23 cellular contexts compared by ENCODE assay signal in genomic region chr10:133109736-133110532, GRCh38. TPM values are rescaled to one million over a fixed set of nuclear protein-coding genes. Genes with fewer than 3 reads are reported as not detected.
DNase-seq lines count a peak whose midpoint lies in the region; ATAC-seq, FAIRE-seq and TF ChIP-seq lines count a peak whose summit lies in the region.
"Had no signal": no experiment of that assay in that cellular context is flagged by ENCODE, and none has a peak within 500 bp of the region (broad histone marks: within the 10 kb centered on the region; RNA-seq: fewer than 3 reads in every experiment).

No MANE protein-coding gene starts in this region.

- H3K9me1 ChIP-seq in K562 (ENCODE audit: control insufficient read depth, insufficient read depth, low read length), result no peaks in the 10 kb centered on the region

- H3K79me2 ChIP-seq in K562 (ENCODE audit: control insufficient read depth, insufficient read depth, low read length), result no peaks in the 10 kb centered on the region

- POLR2A ChIA-PET in K562 (lab: Yijun Ruan, JAX), result no interaction called here

- TF ChIP-seq POLR2A in K562 (conservative IDR thresholded peaks at IDR 0.05), result no peak
- peak in 1 of 2 donors; percentile 60 for TF ChIP-seq POLR2A in gastrocnemius medialis (IDR thresholded peaks at IDR 0.05)

- peak; percentile 49 for DNase-seq in LHCN-M2 (ENCODE audit: low read depth)
- no peak for DNase-seq in K562 (ENCODE audit: extremely low read depth in 1 of 4, low spot score in 3 of 4)
- DNase-seq in left kidney (ENCODE audit: low read depth, low spot score), result peak; percentile 32
- peak; percentile 86 to 96 for DNase-seq in gastrocnemius medialis
- DNase-seq in NCI-H446 treated with DMSO at 0.1 percent for 48 hours (lab: John Stamatoyannopoulos, UW), result no peak
- DNase-seq in SKM-1 (lab: John Stamatoyannopoulos, UW; ENCODE audit: unreplicated experiment), result no peak
- DNase-seq in occipital lobe (lab: John Stamatoyannopoulos, UW), result no peak
- DNase-seq: activated CD4-positive, alpha-beta memory T cell treated with anti-CD3 and anti-CD28 coated beads for 36 hours; activated naive CD8-positive, alpha-beta T cell treated with anti-CD3 and anti-CD28 coated beads, Interleukin-2, amount 50 U/mL, for 24 hours; activated T-cell treated with anti-CD3 and anti-CD28 coated beads, Interleukin-2, amount 50 U/mL, for 4 hours; endodermal cell; HCEC 1CT; NCI-H187; NCI-H526 treated with DMSO at 0.1 percent for 48 hours; small intestine; tibial artery had no signal

- no peak overlapping the region for H2AFZ ChIP-seq in K562 (ENCODE audit: low read depth, low read length)
- H2AFZ ChIP-seq: PC-9 had no signal

- no TSS peak for BruUV-seq in K562 (replicated peaks; lab: Mats Ljungman, UMichigan)

- ATAC-seq in K562 (no peak), gastrocnemius medialis (peak; percentile 91 to 94), GM18907 (IDR thresholded peaks at IDR 0.05; ENCODE audit: unreplicated experiment) (no peak)
- ATAC-seq: activated naive CD8-positive, alpha-beta T cell treated with anti-CD3 and anti-CD28 coated beads, Interleukin-2, amount 50 U/mL, for 24 hours; activated T-cell treated with anti-CD3 and anti-CD28 coated beads, Interleukin-2, amount 50 U/mL, for 4 hours had no signal

- H3K27me3 ChIP-seq in K562 (ENCODE audit: control insufficient read depth in 2 of 2, insufficient read depth in 2 of 2, low read length in 2 of 2), result peaks cover 0 to 18% of the 10 kb centered on the region in 2 experiments; a peak in 2 of 5 replicates
- H3K27me3 ChIP-seq in gastrocnemius medialis, result no peaks in the 10 kb centered on the region

- no peak overlapping the region for H3K4me3 ChIP-seq in K562
- peak overlapping the region in 1 of 4 donors; percentile 17 for H3K4me3 ChIP-seq in gastrocnemius medialis
- H3K4me3 ChIP-seq: PC-9, tibial artery had no signal

- no peak for FAIRE-seq in K562 (lab: Jason Lieb, UNC)
- FAIRE-seq: GM18507, small intestine had no signal

- H3K27ac ChIP-seq in K562 (ENCODE audit: extremely low read depth, low read depth, low read length) (no peak overlapping the region), gastrocnemius medialis (peak overlapping the region; percentile 76 to 89 (median 82))
- H3K27ac ChIP-seq: neutrophil, PC-9, tibial artery had no signal

- no peak for TF ChIP-seq RAD21 in K562 (CRISPR knock-in tag; conservative IDR thresholded peaks at IDR 0.05 in 1 of 2, IDR thresholded peaks at IDR 0.05 in 1 of 2)

- intact Hi-C loops in K562 (cut with micrococcal nuclease) (no loop called here), gastrocnemius medialis (cut with DNase I; ENCODE audit: low total_unique reads) (loop anchor here (10.0 kb wide), 1 partner anchor 645 kb away; no protein-coding TSS in a partner anchor)

- H4K20me1 ChIP-seq in K562 (replicated peaks; ENCODE audit: control insufficient read depth, insufficient read depth, low read length), result no peaks in the 10 kb centered on the region

- H3K9ac ChIP-seq in K562 (ENCODE audit: insufficient read depth in 1 of 2, low read depth in 2 of 2, low read length in 2 of 2), result no peak overlapping the region; a peak in 1 of 4 replicates

- no peak overlapping the region for H3K4me2 ChIP-seq in K562 (ENCODE audit: insufficient read depth, low read length)
- H3K4me2 ChIP-seq: PC-9 had no signal

- H3K36me3 ChIP-seq in K562 (ENCODE audit: control insufficient read depth, insufficient read depth, low read length), result no peaks in the 10 kb centered on the region
- no peaks in the 10 kb centered on the region for H3K36me3 ChIP-seq in gastrocnemius medialis
- H3K36me3 ChIP-seq: neutrophil, tibial artery had no signal

- 2% methylated on average over 18 of the region's 24 CpGs for WGBS in K562 (ENCODE audit: insufficient coverage, low coverage, missing lambda C conversion rate)

- no peaks in the 10 kb centered on the region for H3K9me3 ChIP-seq in K562 (replicated peaks; ENCODE audit: control insufficient read depth, insufficient read depth, low read depth, low read length)
- H3K9me3 ChIP-seq in gastrocnemius medialis, result no peaks in the 10 kb centered on the region
- H3K9me3 ChIP-seq: neutrophil had no signal

- CTCF ChIA-PET in K562 (lab: Yijun Ruan, JAX; ENCODE audit: low intra/inter-chr PET ratio), result no interaction called here

- TF ChIP-seq EP300 in K562 (IDR thresholded peaks at IDR 0.05; ENCODE audit: low read length), result no peak

- no peak for TF ChIP-seq CTCF in K562 (IDR thresholded peaks at IDR 0.05 in 2 of 3, conservative IDR thresholded peaks at IDR 0.05 in 1 of 3; ENCODE audit: insufficient read depth in 2 of 3, low read depth in 1 of 3, low read length in 3 of 3)
- no peak for TF ChIP-seq CTCF in gastrocnemius medialis (IDR thresholded peaks at IDR 0.05 in 4 of 5, conservative IDR thresholded peaks at IDR 0.05 in 1 of 5)

- peaks cover 0 to 14% of the 10 kb centered on the region in 2 experiments; a peak in 2 of 5 replicates for H3K4me1 ChIP-seq in K562 (replicated peaks in 1 of 2; ENCODE audit: control insufficient read depth in 2 of 2, insufficient read depth in 2 of 2, low read length in 2 of 2)
- peaks cover 12 to 14% of the 10 kb centered on the region in 2 donors for H3K4me1 ChIP-seq in gastrocnemius medialis
- H3K4me1 ChIP-seq: tibial artery had no signal

- in situ Hi-C loops in K562 (cut with MboI) (loop anchor here (25.0 kb wide), 1 partner anchor 448 kb away; no protein-coding TSS in a partner anchor), gastrocnemius medialis (cut with MboI; ENCODE audit: low sequenced_read_pairs in 4 of 4) (loop anchor here in 1 of 4 donors (25.0 kb wide), 1 partner anchor 173 kb away; the partner anchor contains the start of gene CFAP46)

TF ChIP-seq in K562, 482 proteins besides CTCF, POLR2A, EP300 and RAD21:
- no peak for TF ChIP-seq FOXK2 (conservative IDR thresholded peaks at IDR 0.05 in 1 of 2, IDR thresholded peaks at IDR 0.05 in 1 of 2; ENCODE audit: low read depth in 2 of 2)
- 0 out of 2 replicates have a peak, but pooled peaks have one; percentile 9 for TF ChIP-seq CREM (IDR thresholded peaks at IDR 0.05; ENCODE audit: low read depth)
- no peak for TF ChIP-seq CBX5 (IDR thresholded peaks at IDR 0.05; ENCODE audit: borderline replicate concordance, low read depth)

RNA-seq across cellular contexts. Expression of gene ADGRA1, which starts 22.2 kb away (rescaled TPM):
- total RNA-seq in LHCN-M2 (2014; rRNA removed) (not detected in 2 replicates), K562 (2014; rRNA removed) (not detected in 2 replicates), K562 (2014; rRNA removed; fragmentation: Illumina TruSeq; extraction: Trizol) (not detected in 2 replicates), K562 (2015; rRNA removed; fragmentation: Illumina TruSeq; extraction: Trizol) (not detected in 2 replicates), K562 (2021) (not detected in 2 replicates), gastrocnemius medialis (not detected), occipital lobe (2.5 TPM)
- polyA plus RNA-seq in LHCN-M2 (2012), result not detected
- 0.14 TPM in 1 of 2 replicates, not detected in the other for total RNA-seq in K562 (2011; cell fraction: chromatin; rRNA removed; ENCODE audit: low replicate concordance)
- not detected in 2 replicates for total RNA-seq in K562 (2011; cell fraction: nucleolus; rRNA removed)
- total RNA-seq in K562 (2011; cell fraction: nucleoplasm; rRNA removed), result not detected in 2 replicates
- polyA plus RNA-seq in K562 (2011; rRNA removed) (not detected in 2 replicates), K562 (2014; fragmentation: Illumina TruSeq; extraction: Trizol) (not detected in 2 replicates), K562 (2014; fragmentation: Nextera tagmentation; extraction: Ambion mirVana) (not detected), K562 (2014; rRNA removed) (not detected in 2 replicates)
- polyA plus RNA-seq in K562 (2011; cell fraction: cytosol; rRNA removed), result 0.01 TPM in 1 of 2 replicates, not detected in the other
- polyA plus RNA-seq in K562 (2011; cell fraction: nucleus; rRNA removed), result not detected in 2 replicates
- polyA plus RNA-seq in K562 (2012), result not detected in 2 replicates
- polyA minus RNA-seq in K562 (2011; rRNA and poly(A)+ RNA removed), result 0.15 TPM in 1 of 2 replicates, not detected in the other
- polyA minus RNA-seq in K562 (2011; cell fraction: cytosol; rRNA and poly(A)+ RNA removed), result not detected in 2 replicates
- polyA minus RNA-seq in K562 (2011; cell fraction: nucleus; rRNA and poly(A)+ RNA removed), result not detected in 2 replicates
- total RNA-seq: activated CD4-positive, alpha-beta memory T cell treated with anti-CD3 and anti-CD28 coated beads for 36 hours; activated T-cell treated with anti-CD3 and anti-CD28 coated beads, Interleukin-2, amount 50 U/mL, for 4 hours; HT-29; MCF 10A; PC-9 had no signal
- polyA plus RNA-seq: BJ had no signal

RNA-seq across cellular contexts. Expression of gene KNDC1, which starts 50.1 kb away (rescaled TPM):
- total RNA-seq in LHCN-M2 (2014; rRNA removed), result 0.11 TPM in 1 of 2 replicates, not detected in the other
- polyA plus RNA-seq in LHCN-M2 (2012), result 0.12 TPM
- total RNA-seq in K562 (2011; cell fraction: chromatin; rRNA removed; ENCODE audit: low replicate concordance), result 0.86 TPM in 1 of 2 replicates, not detected in the other
- 1.5 and 1.8 TPM in 2 replicates for total RNA-seq in K562 (2011; cell fraction: nucleolus; rRNA removed)
- total RNA-seq in K562 (2011; cell fraction: nucleoplasm; rRNA removed), result 2.1 TPM in 1 of 2 replicates, not detected in the other
- under 0.01 TPM in 1 of 2 replicates, not detected in the other for total RNA-seq in K562 (2014; rRNA removed)
- not detected in 2 replicates for total RNA-seq in K562 (2014; rRNA removed; fragmentation: Illumina TruSeq; extraction: Trizol)
- total RNA-seq in K562 (2015; rRNA removed; fragmentation: Illumina TruSeq; extraction: Trizol), result not detected in 2 replicates
- total RNA-seq in K562 (2021), result 0.11 TPM in 1 of 2 replicates, not detected in the other
- 0.20 and 0.26 TPM in 2 replicates for polyA plus RNA-seq in K562 (2011; rRNA removed)
- polyA plus RNA-seq in K562 (2011; cell fraction: cytosol; rRNA removed), result 0.04 and 0.18 TPM in 2 replicates
- 0.52 and 2.3 TPM in 2 replicates for polyA plus RNA-seq in K562 (2011; cell fraction: nucleus; rRNA removed)
- 0.07 and 1.1 TPM in 2 replicates for polyA plus RNA-seq in K562 (2012)
- polyA plus RNA-seq in K562 (2014; fragmentation: Illumina TruSeq; extraction: Trizol), result not detected in 2 replicates
- polyA plus RNA-seq in K562 (2014; fragmentation: Nextera tagmentation; extraction: Ambion mirVana), result not detected
- polyA plus RNA-seq in K562 (2014; rRNA removed), result 0.07 TPM in 1 of 2 replicates, not detected in the other
- not detected in 2 replicates for polyA minus RNA-seq in K562 (2011; rRNA and poly(A)+ RNA removed)
- polyA minus RNA-seq in K562 (2011; cell fraction: cytosol; rRNA and poly(A)+ RNA removed), result not detected in 2 replicates
- polyA minus RNA-seq in K562 (2011; cell fraction: nucleus; rRNA and poly(A)+ RNA removed), result 0.11 and 0.27 TPM in 2 replicates
- under 1 TPM in 2 of 4 donors, not detected in 2; 0.04 to 0.13 TPM for total RNA-seq in gastrocnemius medialis
- total RNA-seq in occipital lobe, result 5.9 TPM

Comparison
In these comparisons a context has a peak if more than half of its experiments do, and no peak if none do; other contexts are left out.
1. DNase-seq: peak in LHCN-M2 (single experiment), left kidney (single experiment) and gastrocnemius medialis (2 of 2); none in K562 (0 of 4), NCI-H446 treated with DMSO at 0.1 percent for 48 hours (single experiment), SKM-1 (single experiment) and occipital lobe (single experiment).
2. ATAC-seq: peak in gastrocnemius medialis (2 of 2); none in K562 (single experiment) and GM18907 (single experiment).